In genomic region chr3:144624656-144625055, GRCh38 we compare ENCODE assay signal across 25 cellular contexts.
DNase-seq lines count a peak whose midpoint lies in the region; ATAC-seq and TF ChIP-seq lines count a peak whose summit lies in the region.
"Had no signal": no experiment of that assay in that cellular context is flagged by ENCODE, and none has a peak within 500 bp of the region (broad histone marks: within the 10 kb centered on the region; RNA-seq: fewer than 3 reads in every experiment).

No MANE protein-coding gene starts in this region.

- H3K4me1 ChIP-seq in HAP-1 (peaks cover 25% of the 10 kb centered on the region), heart left ventricle (no peaks in the 10 kb centered on the region), transverse colon (no peaks in the 10 kb centered on the region)
- H3K4me1 ChIP-seq: A549, BE2C, BLaER1 had no signal

- H3K27ac ChIP-seq in caudate nucleus (ENCODE audit: low read depth, low read length) (no peak overlapping the region), heart left ventricle (no peak overlapping the region), transverse colon (no peak overlapping the region)
- H3K27ac ChIP-seq: 22Rv1, A549, BLaER1 had no signal

- intact Hi-C loops in heart left ventricle (cut with DNase I) (no loop called here), transverse colon (cut with DNase I; ENCODE audit: low total_unique reads) (no loop called here)

- TF ChIP-seq POLR2A in heart left ventricle (IDR thresholded peaks at IDR 0.05) (no peak), transverse colon (IDR thresholded peaks at IDR 0.05) (no peak)

- H3K27me3 ChIP-seq in HAP-1 (ENCODE audit: low read depth), result no peaks in the 10 kb centered on the region
- no peaks in the 10 kb centered on the region for H3K27me3 ChIP-seq in heart left ventricle
- H3K27me3 ChIP-seq in transverse colon, result no peaks in the 10 kb centered on the region
- H3K27me3 ChIP-seq: BE2C, BLaER1 had no signal

- H3K36me3 ChIP-seq in HAP-1 (replicated peaks) (no peaks in the 10 kb centered on the region), heart left ventricle (no peaks in the 10 kb centered on the region), transverse colon (no peaks in the 10 kb centered on the region)
- H3K36me3 ChIP-seq: BE2C, BLaER1 had no signal

- H3K4me3 ChIP-seq in HAP-1 (no peak overlapping the region), fibroblast of the aortic adventitia (ENCODE audit: low read depth, low read length) (no peak overlapping the region), heart left ventricle (no peak overlapping the region), transverse colon (no peak overlapping the region)
- H3K4me3 ChIP-seq: A549, BLaER1, GM12878 had no signal

- DNase-seq in NCI-H82 (lab: John Stamatoyannopoulos, UW) (peak; percentile 42), NCI-H82 treated with DMSO at 0.1 percent for 48 hours (lab: John Stamatoyannopoulos, UW; ENCODE audit: unreplicated experiment) (no peak), HAP-1 (ENCODE audit: low spot score in 2 of 2) (peak; percentile 58 to 86), fibroblast of the aortic adventitia (ENCODE audit: low read depth) (no peak), caudate nucleus (lab: John Stamatoyannopoulos, UW) (no peak), heart left ventricle (no peak), transverse colon (no peak)
- DNase-seq: ACHN; BE2C; C1 segment of cervical spinal cord; CD4-positive, alpha-beta memory T cell; CD4-positive, CD25-positive, alpha-beta regulatory T cell; CD8-positive, alpha-beta memory T cell; COR-L47; DMS 273 treated with DMSO at 0.1 percent for 48 hours; DMS153; DMS53; DMS79; DND-41; EL; GDM1 had no signal

- in situ Hi-C loops in HAP-1 (cut with MboI; ENCODE audit: low sequenced_read_pairs) (no loop called here), transverse colon (cut with MboI; ENCODE audit: low pct_ligation_motif_present in 1 of 4, low pct_unique_long_range_greater_than_20kb in 1 of 4, low sequenced_read_pairs in 3 of 4) (no loop called here)

- TF ChIP-seq CTCF in fibroblast of the aortic adventitia (IDR thresholded peaks at IDR 0.05; ENCODE audit: insufficient read depth, low read length) (peak; percentile 3), heart left ventricle (IDR thresholded peaks at IDR 0.05) (no peak), transverse colon (IDR thresholded peaks at IDR 0.05) (no peak)

- TF ChIP-seq EP300 in transverse colon (IDR thresholded peaks at IDR 0.05; ENCODE audit: low read depth), result no peak

- WGBS in heart left ventricle, 4 donors, result 54 to 74% (median 64%) methylated on average over 2 of the region's 2 CpGs
- 46 to 70% methylated on average over 2 of the region's 2 CpGs for WGBS in transverse colon (ENCODE audit: low coverage in 1 of 2), 2 donors

- no peaks in the 10 kb centered on the region for H3K9me3 ChIP-seq in HAP-1
- H3K9me3 ChIP-seq in heart left ventricle, result no peaks in the 10 kb centered on the region
- H3K9me3 ChIP-seq in transverse colon, result no peaks in the 10 kb centered on the region
- H3K9me3 ChIP-seq: A549, BE2C, BLaER1 had no signal

- no peak for ATAC-seq in heart left ventricle
- ATAC-seq: A549, GM12878 had no signal

Comparison
In these comparisons a context has a peak if more than half of its experiments do, and no peak if none do; other contexts are left out.
1. DNase-seq: peak in NCI-H82 (single experiment) and HAP-1 (2 of 2); none in NCI-H82 treated with DMSO at 0.1 percent for 48 hours (single experiment), fibroblast of the aortic adventitia (single experiment), caudate nucleus (0 of 61), heart left ventricle (0 of 5) and transverse colon (single experiment).